In the genomic region with DNA sequence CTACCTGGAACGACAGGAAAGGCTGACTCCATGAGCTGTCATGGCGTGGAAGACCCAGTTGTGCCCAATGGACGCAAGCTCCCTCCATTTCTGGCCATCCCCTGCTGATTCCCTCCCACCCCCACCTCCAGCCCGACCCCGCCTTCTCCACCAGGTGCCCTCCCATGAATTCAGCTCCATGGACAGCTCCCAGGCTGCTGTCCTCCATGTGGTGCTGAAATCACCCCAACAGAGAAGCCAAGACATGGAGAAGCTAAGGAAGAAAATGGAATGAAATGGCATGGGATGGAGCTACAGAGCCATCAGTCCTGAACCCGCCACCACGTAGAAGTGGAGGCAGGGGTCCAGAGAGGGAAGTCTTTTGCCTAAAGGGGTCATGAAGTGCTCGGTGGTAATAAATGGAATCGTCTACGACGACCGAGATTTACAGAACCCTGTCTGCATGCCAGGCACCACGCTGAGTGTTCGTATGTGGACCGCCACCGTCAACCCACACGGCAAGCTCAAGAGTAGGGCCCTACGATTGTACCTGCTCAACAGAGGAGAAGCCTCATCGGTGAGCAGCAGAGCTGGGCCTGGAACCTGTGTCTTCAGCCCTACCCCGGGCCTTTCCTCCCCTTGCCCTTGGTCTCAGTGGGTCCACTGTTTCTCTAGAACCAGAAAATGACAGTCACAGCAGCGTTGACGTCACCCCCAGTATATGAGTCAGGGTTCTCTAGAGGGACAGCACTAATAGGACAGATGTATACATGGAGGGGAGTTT, we compare ENCODE assay signal across 1 cellular context.
A peak's percentile ranks its signal among the peaks of the same experiment; 100 is the strongest.
TF ChIP-seq lines count a peak whose summit lies in the region.

No MANE protein-coding gene starts in this region.

TF ChIP-seq in K562, 482 proteins besides CTCF, POLR2A, EP300 and RAD21 (continued from another document and continues in another):
- TF ChIP-seq, protein P1, sequence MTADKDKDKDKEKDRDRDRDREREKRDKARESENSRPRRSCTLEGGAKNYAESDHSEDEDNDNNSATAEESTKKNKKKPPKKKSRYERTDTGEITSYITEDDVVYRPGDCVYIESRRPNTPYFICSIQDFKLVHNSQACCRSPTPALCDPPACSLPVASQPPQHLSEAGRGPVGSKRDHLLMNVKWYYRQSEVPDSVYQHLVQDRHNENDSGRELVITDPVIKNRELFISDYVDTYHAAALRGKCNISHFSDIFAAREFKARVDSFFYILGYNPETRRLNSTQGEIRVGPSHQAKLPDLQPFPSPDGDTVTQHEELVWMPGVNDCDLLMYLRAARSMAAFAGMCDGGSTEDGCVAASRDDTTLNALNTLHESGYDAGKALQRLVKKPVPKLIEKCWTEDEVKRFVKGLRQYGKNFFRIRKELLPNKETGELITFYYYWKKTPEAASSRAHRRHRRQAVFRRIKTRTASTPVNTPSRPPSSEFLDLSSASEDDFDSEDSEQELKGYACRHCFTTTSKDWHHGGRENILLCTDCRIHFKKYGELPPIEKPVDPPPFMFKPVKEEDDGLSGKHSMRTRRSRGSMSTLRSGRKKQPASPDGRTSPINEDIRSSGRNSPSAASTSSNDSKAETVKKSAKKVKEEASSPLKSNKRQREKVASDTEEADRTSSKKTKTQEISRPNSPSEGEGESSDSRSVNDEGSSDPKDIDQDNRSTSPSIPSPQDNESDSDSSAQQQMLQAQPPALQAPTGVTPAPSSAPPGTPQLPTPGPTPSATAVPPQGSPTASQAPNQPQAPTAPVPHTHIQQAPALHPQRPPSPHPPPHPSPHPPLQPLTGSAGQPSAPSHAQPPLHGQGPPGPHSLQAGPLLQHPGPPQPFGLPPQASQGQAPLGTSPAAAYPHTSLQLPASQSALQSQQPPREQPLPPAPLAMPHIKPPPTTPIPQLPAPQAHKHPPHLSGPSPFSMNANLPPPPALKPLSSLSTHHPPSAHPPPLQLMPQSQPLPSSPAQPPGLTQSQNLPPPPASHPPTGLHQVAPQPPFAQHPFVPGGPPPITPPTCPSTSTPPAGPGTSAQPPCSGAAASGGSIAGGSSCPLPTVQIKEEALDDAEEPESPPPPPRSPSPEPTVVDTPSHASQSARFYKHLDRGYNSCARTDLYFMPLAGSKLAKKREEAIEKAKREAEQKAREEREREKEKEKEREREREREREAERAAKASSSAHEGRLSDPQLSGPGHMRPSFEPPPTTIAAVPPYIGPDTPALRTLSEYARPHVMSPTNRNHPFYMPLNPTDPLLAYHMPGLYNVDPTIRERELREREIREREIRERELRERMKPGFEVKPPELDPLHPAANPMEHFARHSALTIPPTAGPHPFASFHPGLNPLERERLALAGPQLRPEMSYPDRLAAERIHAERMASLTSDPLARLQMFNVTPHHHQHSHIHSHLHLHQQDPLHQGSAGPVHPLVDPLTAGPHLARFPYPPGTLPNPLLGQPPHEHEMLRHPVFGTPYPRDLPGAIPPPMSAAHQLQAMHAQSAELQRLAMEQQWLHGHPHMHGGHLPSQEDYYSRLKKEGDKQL (CRISPR knock-in tag; IDR thresholded peaks at IDR 0.05; ENCODE audit: borderline replicate concordance) = peak; percentile 98; the same call in 1 of the 2 replicates
- no peak for TF ChIP-seq ZC3H11A (IDR thresholded peaks at IDR 0.05; ENCODE audit: low read depth, low read length)
- peak; percentile 99 for TF ChIP-seq FOXK1 (CRISPR knock-in tag; IDR thresholded peaks at IDR 0.05; ENCODE audit: borderline replicate concordance)
- TF ChIP-seq, protein P2, sequence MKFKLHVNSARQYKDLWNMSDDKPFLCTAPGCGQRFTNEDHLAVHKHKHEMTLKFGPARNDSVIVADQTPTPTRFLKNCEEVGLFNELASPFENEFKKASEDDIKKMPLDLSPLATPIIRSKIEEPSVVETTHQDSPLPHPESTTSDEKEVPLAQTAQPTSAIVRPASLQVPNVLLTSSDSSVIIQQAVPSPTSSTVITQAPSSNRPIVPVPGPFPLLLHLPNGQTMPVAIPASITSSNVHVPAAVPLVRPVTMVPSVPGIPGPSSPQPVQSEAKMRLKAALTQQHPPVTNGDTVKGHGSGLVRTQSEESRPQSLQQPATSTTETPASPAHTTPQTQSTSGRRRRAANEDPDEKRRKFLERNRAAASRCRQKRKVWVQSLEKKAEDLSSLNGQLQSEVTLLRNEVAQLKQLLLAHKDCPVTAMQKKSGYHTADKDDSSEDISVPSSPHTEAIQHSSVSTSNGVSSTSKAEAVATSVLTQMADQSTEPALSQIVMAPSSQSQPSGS (CRISPR knock-in tag; IDR thresholded peaks at IDR 0.05) = peak; percentile 88; the same call in 1 of the 2 replicates
- TF ChIP-seq, protein P3, sequence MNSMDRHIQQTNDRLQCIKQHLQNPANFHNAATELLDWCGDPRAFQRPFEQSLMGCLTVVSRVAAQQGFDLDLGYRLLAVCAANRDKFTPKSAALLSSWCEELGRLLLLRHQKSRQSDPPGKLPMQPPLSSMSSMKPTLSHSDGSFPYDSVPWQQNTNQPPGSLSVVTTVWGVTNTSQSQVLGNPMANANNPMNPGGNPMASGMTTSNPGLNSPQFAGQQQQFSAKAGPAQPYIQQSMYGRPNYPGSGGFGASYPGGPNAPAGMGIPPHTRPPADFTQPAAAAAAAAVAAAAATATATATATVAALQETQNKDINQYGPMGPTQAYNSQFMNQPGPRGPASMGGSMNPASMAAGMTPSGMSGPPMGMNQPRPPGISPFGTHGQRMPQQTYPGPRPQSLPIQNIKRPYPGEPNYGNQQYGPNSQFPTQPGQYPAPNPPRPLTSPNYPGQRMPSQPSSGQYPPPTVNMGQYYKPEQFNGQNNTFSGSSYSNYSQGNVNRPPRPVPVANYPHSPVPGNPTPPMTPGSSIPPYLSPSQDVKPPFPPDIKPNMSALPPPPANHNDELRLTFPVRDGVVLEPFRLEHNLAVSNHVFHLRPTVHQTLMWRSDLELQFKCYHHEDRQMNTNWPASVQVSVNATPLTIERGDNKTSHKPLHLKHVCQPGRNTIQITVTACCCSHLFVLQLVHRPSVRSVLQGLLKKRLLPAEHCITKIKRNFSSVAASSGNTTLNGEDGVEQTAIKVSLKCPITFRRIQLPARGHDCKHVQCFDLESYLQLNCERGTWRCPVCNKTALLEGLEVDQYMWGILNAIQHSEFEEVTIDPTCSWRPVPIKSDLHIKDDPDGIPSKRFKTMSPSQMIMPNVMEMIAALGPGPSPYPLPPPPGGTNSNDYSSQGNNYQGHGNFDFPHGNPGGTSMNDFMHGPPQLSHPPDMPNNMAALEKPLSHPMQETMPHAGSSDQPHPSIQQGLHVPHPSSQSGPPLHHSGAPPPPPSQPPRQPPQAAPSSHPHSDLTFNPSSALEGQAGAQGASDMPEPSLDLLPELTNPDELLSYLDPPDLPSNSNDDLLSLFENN (IDR thresholded peaks at IDR 0.05; ENCODE audit: low read depth in 2 of 2, low read length in 2 of 2) = no peak
- no peak for TF ChIP-seq BDP1 (IDR thresholded peaks at IDR 0.05; ENCODE audit: insufficient read depth, insufficient read length)
- peak in 1 of 2 experiments; percentile 98; a peak in 2 of 4 replicates for TF ChIP-seq HDAC1 (IDR thresholded peaks at IDR 0.05)
- TF ChIP-seq, protein P4, sequence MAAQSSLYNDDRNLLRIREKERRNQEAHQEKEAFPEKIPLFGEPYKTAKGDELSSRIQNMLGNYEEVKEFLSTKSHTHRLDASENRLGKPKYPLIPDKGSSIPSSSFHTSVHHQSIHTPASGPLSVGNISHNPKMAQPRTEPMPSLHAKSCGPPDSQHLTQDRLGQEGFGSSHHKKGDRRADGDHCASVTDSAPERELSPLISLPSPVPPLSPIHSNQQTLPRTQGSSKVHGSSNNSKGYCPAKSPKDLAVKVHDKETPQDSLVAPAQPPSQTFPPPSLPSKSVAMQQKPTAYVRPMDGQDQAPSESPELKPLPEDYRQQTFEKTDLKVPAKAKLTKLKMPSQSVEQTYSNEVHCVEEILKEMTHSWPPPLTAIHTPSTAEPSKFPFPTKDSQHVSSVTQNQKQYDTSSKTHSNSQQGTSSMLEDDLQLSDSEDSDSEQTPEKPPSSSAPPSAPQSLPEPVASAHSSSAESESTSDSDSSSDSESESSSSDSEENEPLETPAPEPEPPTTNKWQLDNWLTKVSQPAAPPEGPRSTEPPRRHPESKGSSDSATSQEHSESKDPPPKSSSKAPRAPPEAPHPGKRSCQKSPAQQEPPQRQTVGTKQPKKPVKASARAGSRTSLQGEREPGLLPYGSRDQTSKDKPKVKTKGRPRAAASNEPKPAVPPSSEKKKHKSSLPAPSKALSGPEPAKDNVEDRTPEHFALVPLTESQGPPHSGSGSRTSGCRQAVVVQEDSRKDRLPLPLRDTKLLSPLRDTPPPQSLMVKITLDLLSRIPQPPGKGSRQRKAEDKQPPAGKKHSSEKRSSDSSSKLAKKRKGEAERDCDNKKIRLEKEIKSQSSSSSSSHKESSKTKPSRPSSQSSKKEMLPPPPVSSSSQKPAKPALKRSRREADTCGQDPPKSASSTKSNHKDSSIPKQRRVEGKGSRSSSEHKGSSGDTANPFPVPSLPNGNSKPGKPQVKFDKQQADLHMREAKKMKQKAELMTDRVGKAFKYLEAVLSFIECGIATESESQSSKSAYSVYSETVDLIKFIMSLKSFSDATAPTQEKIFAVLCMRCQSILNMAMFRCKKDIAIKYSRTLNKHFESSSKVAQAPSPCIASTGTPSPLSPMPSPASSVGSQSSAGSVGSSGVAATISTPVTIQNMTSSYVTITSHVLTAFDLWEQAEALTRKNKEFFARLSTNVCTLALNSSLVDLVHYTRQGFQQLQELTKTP (IDR thresholded peaks at IDR 0.05; ENCODE audit: low read depth in 1 of 2, partially characterized antibody in 2 of 2) = peak in 1 of 2 experiments; percentile 100
- TF ChIP-seq KHSRP (IDR thresholded peaks at IDR 0.05) = no peak
- no peak for TF ChIP-seq HSF4 (CRISPR knock-in tag; IDR thresholded peaks at IDR 0.05; ENCODE audit: borderline replicate concordance)
- peak; percentile 48 for TF ChIP-seq CEBPG (CRISPR knock-in tag; IDR thresholded peaks at IDR 0.05)
- TF ChIP-seq CEBPG (tag; conservative IDR thresholded peaks at IDR 0.05 in 1 of 2, IDR thresholded peaks at IDR 0.05 in 1 of 2) = no peak
- no peak for TF ChIP-seq ASH1L (IDR thresholded peaks at IDR 0.05; ENCODE audit: borderline replicate concordance, low read depth, partially characterized antibody)
- 0 out of 2 replicates have a peak, but pooled peaks have one; percentile 30 for TF ChIP-seq BCL6 (CRISPR knock-in tag; IDR thresholded peaks at IDR 0.05)
- TF ChIP-seq ARNT (IDR thresholded peaks at IDR 0.05) = no peak
- TF ChIP-seq, protein P5, sequence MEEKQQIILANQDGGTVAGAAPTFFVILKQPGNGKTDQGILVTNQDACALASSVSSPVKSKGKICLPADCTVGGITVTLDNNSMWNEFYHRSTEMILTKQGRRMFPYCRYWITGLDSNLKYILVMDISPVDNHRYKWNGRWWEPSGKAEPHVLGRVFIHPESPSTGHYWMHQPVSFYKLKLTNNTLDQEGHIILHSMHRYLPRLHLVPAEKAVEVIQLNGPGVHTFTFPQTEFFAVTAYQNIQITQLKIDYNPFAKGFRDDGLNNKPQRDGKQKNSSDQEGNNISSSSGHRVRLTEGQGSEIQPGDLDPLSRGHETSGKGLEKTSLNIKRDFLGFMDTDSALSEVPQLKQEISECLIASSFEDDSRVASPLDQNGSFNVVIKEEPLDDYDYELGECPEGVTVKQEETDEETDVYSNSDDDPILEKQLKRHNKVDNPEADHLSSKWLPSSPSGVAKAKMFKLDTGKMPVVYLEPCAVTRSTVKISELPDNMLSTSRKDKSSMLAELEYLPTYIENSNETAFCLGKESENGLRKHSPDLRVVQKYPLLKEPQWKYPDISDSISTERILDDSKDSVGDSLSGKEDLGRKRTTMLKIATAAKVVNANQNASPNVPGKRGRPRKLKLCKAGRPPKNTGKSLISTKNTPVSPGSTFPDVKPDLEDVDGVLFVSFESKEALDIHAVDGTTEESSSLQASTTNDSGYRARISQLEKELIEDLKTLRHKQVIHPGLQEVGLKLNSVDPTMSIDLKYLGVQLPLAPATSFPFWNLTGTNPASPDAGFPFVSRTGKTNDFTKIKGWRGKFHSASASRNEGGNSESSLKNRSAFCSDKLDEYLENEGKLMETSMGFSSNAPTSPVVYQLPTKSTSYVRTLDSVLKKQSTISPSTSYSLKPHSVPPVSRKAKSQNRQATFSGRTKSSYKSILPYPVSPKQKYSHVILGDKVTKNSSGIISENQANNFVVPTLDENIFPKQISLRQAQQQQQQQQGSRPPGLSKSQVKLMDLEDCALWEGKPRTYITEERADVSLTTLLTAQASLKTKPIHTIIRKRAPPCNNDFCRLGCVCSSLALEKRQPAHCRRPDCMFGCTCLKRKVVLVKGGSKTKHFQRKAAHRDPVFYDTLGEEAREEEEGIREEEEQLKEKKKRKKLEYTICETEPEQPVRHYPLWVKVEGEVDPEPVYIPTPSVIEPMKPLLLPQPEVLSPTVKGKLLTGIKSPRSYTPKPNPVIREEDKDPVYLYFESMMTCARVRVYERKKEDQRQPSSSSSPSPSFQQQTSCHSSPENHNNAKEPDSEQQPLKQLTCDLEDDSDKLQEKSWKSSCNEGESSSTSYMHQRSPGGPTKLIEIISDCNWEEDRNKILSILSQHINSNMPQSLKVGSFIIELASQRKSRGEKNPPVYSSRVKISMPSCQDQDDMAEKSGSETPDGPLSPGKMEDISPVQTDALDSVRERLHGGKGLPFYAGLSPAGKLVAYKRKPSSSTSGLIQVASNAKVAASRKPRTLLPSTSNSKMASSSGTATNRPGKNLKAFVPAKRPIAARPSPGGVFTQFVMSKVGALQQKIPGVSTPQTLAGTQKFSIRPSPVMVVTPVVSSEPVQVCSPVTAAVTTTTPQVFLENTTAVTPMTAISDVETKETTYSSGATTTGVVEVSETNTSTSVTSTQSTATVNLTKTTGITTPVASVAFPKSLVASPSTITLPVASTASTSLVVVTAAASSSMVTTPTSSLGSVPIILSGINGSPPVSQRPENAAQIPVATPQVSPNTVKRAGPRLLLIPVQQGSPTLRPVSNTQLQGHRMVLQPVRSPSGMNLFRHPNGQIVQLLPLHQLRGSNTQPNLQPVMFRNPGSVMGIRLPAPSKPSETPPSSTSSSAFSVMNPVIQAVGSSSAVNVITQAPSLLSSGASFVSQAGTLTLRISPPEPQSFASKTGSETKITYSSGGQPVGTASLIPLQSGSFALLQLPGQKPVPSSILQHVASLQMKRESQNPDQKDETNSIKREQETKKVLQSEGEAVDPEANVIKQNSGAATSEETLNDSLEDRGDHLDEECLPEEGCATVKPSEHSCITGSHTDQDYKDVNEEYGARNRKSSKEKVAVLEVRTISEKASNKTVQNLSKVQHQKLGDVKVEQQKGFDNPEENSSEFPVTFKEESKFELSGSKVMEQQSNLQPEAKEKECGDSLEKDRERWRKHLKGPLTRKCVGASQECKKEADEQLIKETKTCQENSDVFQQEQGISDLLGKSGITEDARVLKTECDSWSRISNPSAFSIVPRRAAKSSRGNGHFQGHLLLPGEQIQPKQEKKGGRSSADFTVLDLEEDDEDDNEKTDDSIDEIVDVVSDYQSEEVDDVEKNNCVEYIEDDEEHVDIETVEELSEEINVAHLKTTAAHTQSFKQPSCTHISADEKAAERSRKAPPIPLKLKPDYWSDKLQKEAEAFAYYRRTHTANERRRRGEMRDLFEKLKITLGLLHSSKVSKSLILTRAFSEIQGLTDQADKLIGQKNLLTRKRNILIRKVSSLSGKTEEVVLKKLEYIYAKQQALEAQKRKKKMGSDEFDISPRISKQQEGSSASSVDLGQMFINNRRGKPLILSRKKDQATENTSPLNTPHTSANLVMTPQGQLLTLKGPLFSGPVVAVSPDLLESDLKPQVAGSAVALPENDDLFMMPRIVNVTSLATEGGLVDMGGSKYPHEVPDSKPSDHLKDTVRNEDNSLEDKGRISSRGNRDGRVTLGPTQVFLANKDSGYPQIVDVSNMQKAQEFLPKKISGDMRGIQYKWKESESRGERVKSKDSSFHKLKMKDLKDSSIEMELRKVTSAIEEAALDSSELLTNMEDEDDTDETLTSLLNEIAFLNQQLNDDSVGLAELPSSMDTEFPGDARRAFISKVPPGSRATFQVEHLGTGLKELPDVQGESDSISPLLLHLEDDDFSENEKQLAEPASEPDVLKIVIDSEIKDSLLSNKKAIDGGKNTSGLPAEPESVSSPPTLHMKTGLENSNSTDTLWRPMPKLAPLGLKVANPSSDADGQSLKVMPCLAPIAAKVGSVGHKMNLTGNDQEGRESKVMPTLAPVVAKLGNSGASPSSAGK (IDR thresholded peaks at IDR 0.05) = no peak
- no peak for TF ChIP-seq HIVEP1 (CRISPR knock-in tag; IDR thresholded peaks at IDR 0.05)
- TF ChIP-seq YY1 (IDR thresholded peaks at IDR 0.05; ENCODE audit: borderline replicate concordance in 1 of 3, control insufficient read depth in 1 of 3, extremely low read depth in 1 of 3, insufficient read depth in 3 of 3, insufficient read length in 1 of 3, insufficient replicate concordance in 2 of 3, low read depth in 1 of 3, low read length in 2 of 3) = peak in 1 of 3 experiments; percentile 66
- TF ChIP-seq MECOM (CRISPR knock-in tag; IDR thresholded peaks at IDR 0.05) = peak; percentile 28; the same call in 1 of the 2 replicates
- TF ChIP-seq IFI16 (CRISPR knock-in tag; IDR thresholded peaks at IDR 0.05) = no peak
